Comparison of ENCODE assay signal across 29 cellular contexts in the genomic region with DNA sequence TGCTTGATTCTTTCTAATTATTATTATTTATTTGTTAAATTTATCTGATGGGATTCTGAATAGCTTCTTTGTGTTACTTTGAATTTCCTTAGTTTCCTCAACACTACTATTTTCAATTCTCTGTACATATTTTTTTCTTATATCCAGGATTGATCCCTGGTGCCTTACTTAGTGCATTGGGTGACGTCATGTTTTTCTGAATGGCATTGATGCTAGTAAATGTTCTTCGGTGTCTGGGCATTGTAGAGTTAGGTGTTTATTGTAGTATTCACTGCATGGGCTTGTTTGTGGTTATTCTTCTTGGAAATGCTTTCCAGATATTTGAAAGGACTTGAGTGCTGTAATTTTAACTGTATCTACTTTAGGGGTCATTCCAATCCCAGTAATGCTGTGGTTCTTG.
"Had no signal": no experiment of that assay in that cellular context is flagged by ENCODE, and none has a peak within 500 bp of the region (broad histone marks: within the 10 kb centered on the region; RNA-seq: fewer than 3 reads in every experiment).

No MANE protein-coding gene starts in this region.

- H3K9me3 ChIP-seq: suprapubic skin, testis, thoracic aorta, thyroid gland, tibial nerve, transverse colon, upper lobe of left lung, upper lobe of right lung, uterus had no signal

- H3K27me3 ChIP-seq: stomach, suprapubic skin, testis, thyroid gland, tibial artery, tibial nerve, transverse colon, upper lobe of left lung, upper lobe of right lung, uterus, vagina had no signal

- H3K9me3 Mint-ChIP-seq: stimulated activated memory B cell treated with anti-CD40 and anti-IgM and Interleukin-4, amounts not matched to agents 10 μg/mL and 1 μg/mL and 100 μg/mL, for 72 hours; stimulated activated naive CD8-positive, alpha-beta T cell treated with anti-CD3 and anti-CD28 coated beads, Interleukin-15, amount 100 ng/mL, for 72 hours; stimulated activated naive CD8-positive, alpha-beta T cell treated with anti-CD3 and anti-CD28 coated beads, Interleukin-15, Interleukin-2, amounts not matched to agents 100 ng/mL and 50 ng/mL, for 24 hours; type B pancreatic cell had no signal

- H3K4me3 ChIP-seq: stomach, suprapubic skin, testis, thoracic aorta, thyroid gland, tibial artery, tibial nerve, transverse colon, upper lobe of left lung, upper lobe of right lung, uterus, vagina had no signal

- H3K4me3 Mint-ChIP-seq: stimulated activated effector memory CD8-positive, alpha-beta T cell treated with anti-CD3 and anti-CD28 coated beads, Interleukin-12 subunit alpha, Interleukin-12 subunit beta, amount 100 ng/mL, for 72 hours; stimulated activated memory B cell treated with anti-CD40 and anti-IgM and Interleukin-4, amounts not matched to agents 10 μg/mL and 1 μg/mL and 100 μg/mL, for 72 hours; stimulated activated naive B cell treated with anti-CD40 and anti-IgM and Interleukin-4, amounts not matched to agents 10 μg/mL and 1 μg/mL and 100 μg/mL, for 72 hours; stimulated activated naive CD8-positive, alpha-beta T cell treated with anti-CD3 and anti-CD28 coated beads, Interleukin-15, amount 100 ng/mL, for 72 hours; stimulated activated naive CD8-positive, alpha-beta T cell treated with anti-CD3 and anti-CD28 coated beads, Interleukin-15, Interleukin-2, amounts not matched to agents 100 ng/mL and 50 ng/mL, for 24 hours; type B pancreatic cell had no signal

- H3K27ac Mint-ChIP-seq: stimulated activated effector memory CD8-positive, alpha-beta T cell treated with anti-CD3 and anti-CD28 coated beads, Interleukin-12 subunit alpha, Interleukin-12 subunit beta, amount 100 ng/mL, for 72 hours; stimulated activated memory B cell treated with anti-CD40 and anti-IgM and Interleukin-4, amounts not matched to agents 10 μg/mL and 1 μg/mL and 100 μg/mL, for 72 hours; stimulated activated naive B cell treated with anti-CD40 and anti-IgM and Interleukin-4, amounts not matched to agents 10 μg/mL and 1 μg/mL and 100 μg/mL, for 72 hours; stimulated activated naive CD8-positive, alpha-beta T cell treated with anti-CD3 and anti-CD28 coated beads, Interleukin-15, amount 100 ng/mL, for 72 hours; stimulated activated naive CD8-positive, alpha-beta T cell treated with anti-CD3 and anti-CD28 coated beads, Interleukin-15, Interleukin-2, amounts not matched to agents 100 ng/mL and 50 ng/mL, for 24 hours; type B pancreatic cell had no signal

- H3K27me3 Mint-ChIP-seq: stimulated activated memory B cell treated with anti-CD40 and anti-IgM and Interleukin-4, amounts not matched to agents 10 μg/mL and 1 μg/mL and 100 μg/mL, for 72 hours; stimulated activated naive B cell treated with anti-CD40 and anti-IgM and Interleukin-4, amounts not matched to agents 10 μg/mL and 1 μg/mL and 100 μg/mL, for 72 hours; stimulated activated naive CD8-positive, alpha-beta T cell treated with anti-CD3 and anti-CD28 coated beads, Interleukin-15, amount 100 ng/mL, for 72 hours; stimulated activated naive CD8-positive, alpha-beta T cell treated with anti-CD3 and anti-CD28 coated beads, Interleukin-15, Interleukin-2, amounts not matched to agents 100 ng/mL and 50 ng/mL, for 24 hours; type B pancreatic cell had no signal

- H3K36me3 Mint-ChIP-seq: stimulated activated effector memory CD8-positive, alpha-beta T cell treated with anti-CD3 and anti-CD28 coated beads, Interleukin-12 subunit alpha, Interleukin-12 subunit beta, amount 100 ng/mL, for 72 hours; stimulated activated memory B cell treated with anti-CD40 and anti-IgM and Interleukin-4, amounts not matched to agents 10 μg/mL and 1 μg/mL and 100 μg/mL, for 72 hours; stimulated activated naive B cell treated with anti-CD40 and anti-IgM and Interleukin-4, amounts not matched to agents 10 μg/mL and 1 μg/mL and 100 μg/mL, for 72 hours; type B pancreatic cell had no signal

- DNase-seq: stimulated activated CD4-positive, alpha-beta T cell treated with anti-CD3 and anti-CD28 coated beads, Interleukin-2, amount 100 ng/mL, for 48 hours; stimulated activated CD4-positive, alpha-beta T cell treated with anti-CD3 and anti-CD28 coated beads, Interleukin-4, amount 100 ng/mL, for 1 hour; stimulated activated CD4-positive, alpha-beta T cell treated with anti-CD3 and anti-CD28 coated beads, Interleukin-4, amount 100 ng/mL, for 24 hours; stimulated activated CD4-positive, alpha-beta T cell treated with anti-CD3 and anti-CD28 coated beads, Interleukin-4, amount 100 ng/mL, for 4 hours; stimulated activated CD8-positive, alpha-beta memory T cell treated with anti-CD3 and anti-CD28 coated beads, Interleukin-4, amount 100 ng/mL, for 48 hours; stimulated activated naive B cell treated with anti-CD40 and anti-IgM and Interleukin-4, amounts not matched to agents 10 μg/mL and 1 μg/mL and 100 μg/mL, for 72 hours; stimulated activated naive CD4-positive, alpha-beta T cell; stimulated activated naive CD4-positive, alpha-beta T cell treated with Interleukin-2 at 50 U/mL for 16 hours; stimulated activated naive CD8-positive, alpha-beta T cell treated with anti-CD3 and anti-CD28 coated beads, Interleukin-15, amount 100 ng/mL, for 72 hours; stimulated activated naive CD8-positive, alpha-beta T cell treated with anti-CD3 and anti-CD28 coated beads, Interleukin-15, Interleukin-2, amounts not matched to agents 100 U/mL and 50 U/mL, for 24 hours; stomach; substantia nigra; testis; thyroid gland; tibial artery; transverse colon; trophoblast cell; upper lobe of left lung; upper lobe of right lung; uterus had no signal

- H3K4me1 ChIP-seq: stomach, suprapubic skin, testis, thyroid gland, tibial artery, tibial nerve, transverse colon, upper lobe of left lung, upper lobe of right lung, uterus, vagina had no signal

- H3K27ac ChIP-seq: stomach, suprapubic skin, testis, thoracic aorta, thyroid gland, tibial artery, tibial nerve, transverse colon, upper lobe of left lung, upper lobe of right lung, uterus, vagina had no signal

- FAIRE-seq: urothelium cell line had no signal

- H3K4me1 Mint-ChIP-seq: stimulated activated effector memory CD8-positive, alpha-beta T cell treated with anti-CD3 and anti-CD28 coated beads, Interleukin-12 subunit alpha, Interleukin-12 subunit beta, amount 100 ng/mL, for 72 hours; stimulated activated memory B cell treated with anti-CD40 and anti-IgM and Interleukin-4, amounts not matched to agents 10 μg/mL and 1 μg/mL and 100 μg/mL, for 72 hours; stimulated activated naive B cell treated with anti-CD40 and anti-IgM and Interleukin-4, amounts not matched to agents 10 μg/mL and 1 μg/mL and 100 μg/mL, for 72 hours; stimulated activated naive CD8-positive, alpha-beta T cell treated with anti-CD3 and anti-CD28 coated beads, Interleukin-15, amount 100 ng/mL, for 72 hours had no signal

- H3K36me3 ChIP-seq: stomach, suprapubic skin, thoracic aorta, thyroid gland, tibial artery, tibial nerve, transverse colon, upper lobe of left lung, upper lobe of right lung, uterus, vagina had no signal

- ATAC-seq: stimulated activated effector memory CD8-positive, alpha-beta T cell treated with anti-CD3 and anti-CD28 coated beads, Interleukin-12 subunit alpha, Interleukin-12 subunit beta, amount 100 ng/mL, for 72 hours; stimulated activated memory B cell treated with anti-CD40 and anti-IgM and Interleukin-4, amounts not matched to agents 10 μg/mL and 1 μg/mL and 100 μg/mL, for 72 hours; stimulated activated naive B cell treated with anti-CD40 and anti-IgM and Interleukin-4, amounts not matched to agents 10 μg/mL and 1 μg/mL and 100 μg/mL, for 72 hours; stimulated activated naive CD8-positive, alpha-beta T cell treated with anti-CD3 and anti-CD28 coated beads, Interleukin-15, amount 100 ng/mL, for 72 hours; stimulated activated naive CD8-positive, alpha-beta T cell treated with anti-CD3 and anti-CD28 coated beads, Interleukin-15, Interleukin-2, amounts not matched to agents 100 U/mL and 50 U/mL, for 24 hours; upper lobe of right lung had no signal
